ENCODE assay signal across 14 cellular contexts in the genomic region with DNA sequence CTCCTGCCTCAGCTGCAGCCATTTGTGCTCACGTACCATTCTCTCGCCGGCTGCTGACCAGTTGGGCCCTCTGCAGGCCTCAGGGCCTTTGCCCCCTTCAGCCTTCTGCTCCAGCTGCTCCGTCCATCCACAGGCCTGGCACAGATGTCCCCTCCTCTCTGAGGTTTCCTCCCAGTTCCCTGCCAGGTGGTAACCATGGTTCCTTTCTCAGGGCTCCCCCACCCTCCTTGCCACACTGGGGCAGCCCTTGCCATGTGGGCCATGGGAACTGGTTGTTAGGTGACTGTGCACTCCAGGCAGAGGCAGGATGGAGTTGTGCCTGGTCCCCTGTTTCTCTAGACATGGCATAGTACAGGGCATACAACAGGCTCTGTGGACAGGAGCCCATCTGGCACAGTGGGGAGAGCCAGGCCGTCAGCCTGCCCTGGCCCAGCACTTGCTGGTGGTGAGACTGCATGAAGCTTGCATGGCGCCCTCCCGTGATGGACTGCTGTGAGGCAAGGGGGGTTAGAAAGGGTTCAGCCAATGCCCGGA.
A peak's percentile ranks its signal among the peaks of the same experiment; 100 is the strongest.
DNase-seq lines count a peak whose midpoint lies in the region; ATAC-seq and TF ChIP-seq lines count a peak whose summit lies in the region.
"Had no signal": no experiment of that assay in that cellular context is flagged by ENCODE, and none has a peak within 500 bp of the region (broad histone marks: within the 10 kb centered on the region; RNA-seq: fewer than 3 reads in every experiment).

No MANE protein-coding gene starts in this region.

- H3K4me1 ChIP-seq in psoas muscle, result no peaks in the 10 kb centered on the region

- H3K9me3 ChIP-seq in psoas muscle, result no peaks in the 10 kb centered on the region
- H3K9me3 ChIP-seq: Peyer's patch, tibial nerve had no signal

- H3K36me3 Mint-ChIP-seq in activated CD4-positive, alpha-beta memory T cell treated with anti-CD3 and anti-CD28 coated beads for 36 hours, result no peaks in the 10 kb centered on the region
- no peaks in the 10 kb centered on the region for H3K36me3 Mint-ChIP-seq in activated CD4-positive, alpha-beta memory T cell treated with anti-CD3 and anti-CD28 coated beads, Interleukin-2, amount 10 ng/mL, durations not matched to agents 7 days and 5 days (ENCODE audit: low read depth)

- H3K27me3 ChIP-seq in psoas muscle (ENCODE audit: insufficient read depth in 3 of 3, low read length in 2 of 3), result no peaks in the 10 kb centered on the region
- H3K27me3 ChIP-seq: Peyer's patch, tibial nerve had no signal

- peak; percentile 7 to 71 (median 50) for ATAC-seq in psoas muscle

- CTCF ChIA-PET in activated CD4-positive, alpha-beta memory T cell treated with anti-CD3 and anti-CD28 coated beads for 36 hours (lab: Charles Lee), result no interaction called here
- CTCF ChIA-PET in activated CD4-positive, alpha-beta memory T cell treated with anti-CD3 and anti-CD28 coated beads, Interleukin-2, amount 10 ng/mL, durations not matched to agents 7 days and 5 days (lab: Charles Lee), result no interaction called here

- H3K9me3 Mint-ChIP-seq in activated CD4-positive, alpha-beta memory T cell treated with anti-CD3 and anti-CD28 coated beads for 36 hours, result no peaks in the 10 kb centered on the region
- no peaks in the 10 kb centered on the region for H3K9me3 Mint-ChIP-seq in activated CD4-positive, alpha-beta memory T cell treated with anti-CD3 and anti-CD28 coated beads, Interleukin-2, amount 10 ng/mL, durations not matched to agents 7 days and 5 days
- H3K9me3 Mint-ChIP-seq: dendritic cell treated with granulocyte-macrophage colony-stimulating factor and Interleukin-4, amounts not matched to agents 40 ng/mL and 50 ng/mL, for 4 days had no signal

- POLR2A ChIA-PET in activated CD4-positive, alpha-beta memory T cell treated with anti-CD3 and anti-CD28 coated beads for 36 hours (lab: Charles Lee), result no interaction called here
- POLR2A ChIA-PET in activated CD4-positive, alpha-beta memory T cell treated with anti-CD3 and anti-CD28 coated beads, Interleukin-2, amount 10 ng/mL, durations not matched to agents 7 days and 5 days (lab: Charles Lee), result no interaction called here

- peaks cover 48% of the 10 kb centered on the region for H3K4me1 Mint-ChIP-seq in activated CD4-positive, alpha-beta memory T cell treated with anti-CD3 and anti-CD28 coated beads for 36 hours (ENCODE audit: low read depth)
- H3K4me1 Mint-ChIP-seq in activated CD4-positive, alpha-beta memory T cell treated with anti-CD3 and anti-CD28 coated beads, Interleukin-2, amount 10 ng/mL, durations not matched to agents 7 days and 5 days, result peaks cover 14% of the 10 kb centered on the region

- no peak for DNase-seq in activated CD4-positive, alpha-beta memory T cell treated with anti-CD3 and anti-CD28 coated beads for 36 hours
- DNase-seq in activated CD4-positive, alpha-beta memory T cell treated with anti-CD3 and anti-CD28 coated beads, Interleukin-2, amount 10 ng/mL, durations not matched to agents 7 days and 5 days, result no peak
- DNase-seq in SK-MEL-5 (ENCODE audit: low read depth, low spot score), result peak; percentile 29
- peak; percentile 6 for DNase-seq in fibroblast of pulmonary artery (ENCODE audit: low read depth)
- no peak for DNase-seq in psoas muscle
- DNase-seq in NCI-H82 (lab: John Stamatoyannopoulos, UW), result no peak
- DNase-seq in GM10266 (ENCODE audit: extremely low spot score), result no peak
- no peak for DNase-seq in COR-L47 (lab: John Stamatoyannopoulos, UW)
- DNase-seq: mammary epithelial cell, NCI-H510A, T1000 had no signal

- peaks cover 0 to 4% of the 10 kb centered on the region in 2 donors for H3K36me3 ChIP-seq in psoas muscle (ENCODE audit: insufficient read depth in 1 of 2, low read depth in 1 of 2)

- peak overlapping the region; percentile 70 for H3K27ac Mint-ChIP-seq in activated CD4-positive, alpha-beta memory T cell treated with anti-CD3 and anti-CD28 coated beads for 36 hours
- no peak overlapping the region for H3K27ac Mint-ChIP-seq in activated CD4-positive, alpha-beta memory T cell treated with anti-CD3 and anti-CD28 coated beads, Interleukin-2, amount 10 ng/mL, durations not matched to agents 7 days and 5 days
- H3K27ac Mint-ChIP-seq: dendritic cell treated with granulocyte-macrophage colony-stimulating factor and Interleukin-4, amounts not matched to agents 40 ng/mL and 50 ng/mL, for 4 days had no signal

- TF ChIP-seq CTCF in fibroblast of pulmonary artery (IDR thresholded peaks at IDR 0.05; ENCODE audit: low read length, missing control alignments) (no peak), psoas muscle (IDR thresholded peaks at IDR 0.05) (no peak), GM10266 (IDR thresholded peaks at IDR 0.05; ENCODE audit: control insufficient read depth, insufficient read depth, low read depth, missing control alignments) (no peak)

- no peak overlapping the region for H3K4me3 Mint-ChIP-seq in activated CD4-positive, alpha-beta memory T cell treated with anti-CD3 and anti-CD28 coated beads for 36 hours
- no peak overlapping the region for H3K4me3 Mint-ChIP-seq in activated CD4-positive, alpha-beta memory T cell treated with anti-CD3 and anti-CD28 coated beads, Interleukin-2, amount 10 ng/mL, durations not matched to agents 7 days and 5 days
- H3K4me3 Mint-ChIP-seq: dendritic cell treated with granulocyte-macrophage colony-stimulating factor and Interleukin-4, amounts not matched to agents 40 ng/mL and 50 ng/mL, for 4 days had no signal

- no peak overlapping the region for H3K27ac ChIP-seq in psoas muscle

- H3K27me3 Mint-ChIP-seq in activated CD4-positive, alpha-beta memory T cell treated with anti-CD3 and anti-CD28 coated beads for 36 hours, result no peaks in the 10 kb centered on the region
- no peaks in the 10 kb centered on the region for H3K27me3 Mint-ChIP-seq in activated CD4-positive, alpha-beta memory T cell treated with anti-CD3 and anti-CD28 coated beads, Interleukin-2, amount 10 ng/mL, durations not matched to agents 7 days and 5 days
- H3K27me3 Mint-ChIP-seq: dendritic cell treated with granulocyte-macrophage colony-stimulating factor and Interleukin-4, amounts not matched to agents 40 ng/mL and 50 ng/mL, for 4 days had no signal

- in situ Hi-C loops in SK-MEL-5 (cut with HindIII; ENCODE audit: low pct_unique_long_range_greater_than_20kb, low sequenced_read_pairs), result loop anchor here (25.0 kb wide), 1 partner anchor 155 kb away; the partner anchor contains the start of gene EEFSEC

- intact Hi-C loops in activated CD4-positive, alpha-beta memory T cell treated with anti-CD3 and anti-CD28 coated beads for 36 hours (cut with micrococcal nuclease), result no loop called here
- intact Hi-C loops in psoas muscle (cut with DNase I), result no loop called here

- 57 to 78% (median 60%) methylated on average over 8 of the region's 8 CpGs for WGBS in psoas muscle, 3 donors

- H3K4me3 ChIP-seq in fibroblast of pulmonary artery (replicated peaks; ENCODE audit: low read depth, low read length) (no peak overlapping the region), psoas muscle (no peak overlapping the region)
- H3K4me3 ChIP-seq: Peyer's patch, tibial nerve had no signal

Comparison
In these comparisons a context has a peak if more than half of its experiments do, and no peak if none do; other contexts are left out.
1. DNase-seq: peak in SK-MEL-5 (single experiment) and fibroblast of pulmonary artery (single experiment); none in activated CD4-positive, alpha-beta memory T cell treated with anti-CD3 and anti-CD28 coated beads for 36 hours (single experiment), activated CD4-positive, alpha-beta memory T cell treated with anti-CD3 and anti-CD28 coated beads, Interleukin-2, amount 10 ng/mL, durations not matched to agents 7 days and 5 days (single experiment), psoas muscle (0 of 2), NCI-H82 (single experiment), GM10266 (single experiment) and COR-L47 (single experiment).